ENCODE assay signal across 8 cellular contexts in genomic region chr5:138352722-138353549, GRCh38. TPM values are rescaled to one million over a fixed set of nuclear protein-coding genes. Genes with fewer than 3 reads are reported as not detected.
DNase-seq lines count a peak whose midpoint lies in the region; ATAC-seq and TF ChIP-seq lines count a peak whose summit lies in the region.

No MANE protein-coding gene starts in this region.

- no peaks in the 10 kb centered on the region for H3K27me3 Mint-ChIP-seq in Calu3 (ENCODE audit: unreplicated experiment)

- no TSS peak for BruUV-seq in Calu3 (replicated peaks; lab: Mats Ljungman, UMichigan)

- peak; percentile 25 for ATAC-seq in GM19468 (IDR thresholded peaks at IDR 0.05; ENCODE audit: extremely low read depth, unreplicated experiment)
- peak; percentile 71 to 72 for ATAC-seq in right cardiac atrium

- peaks cover 17% of the 10 kb centered on the region for H3K4me1 Mint-ChIP-seq in Calu3 (ENCODE audit: low read depth, unreplicated experiment)

- peak in 1 of 2 donors; percentile 54 for TF ChIP-seq POLR2A in adrenal gland (IDR thresholded peaks at IDR 0.05)

- peaks cover 25 to 34% of the 10 kb centered on the region in 2 donors for H3K4me1 ChIP-seq in adrenal gland (replicated peaks in 1 of 2)
- H3K4me1 ChIP-seq in right cardiac atrium (ENCODE audit: control insufficient read depth, insufficient read depth, low read length): peaks cover 3% of the 10 kb centered on the region

- H3K36me3 Mint-ChIP-seq in Calu3 (ENCODE audit: insufficient read depth, unreplicated experiment): peaks cover 51% of the 10 kb centered on the region

- peak overlapping the region; percentile 86 to 100 (median 92) for H3K27ac ChIP-seq in adrenal gland
- peak overlapping the region; percentile 99 for H3K27ac ChIP-seq in right cardiac atrium (ENCODE audit: low read length)

- peak; percentile 43 for TF ChIP-seq CTCF in Calu3 (IDR thresholded peaks at IDR 0.05; ENCODE audit: unreplicated experiment)
- TF ChIP-seq CTCF in adrenal gland (IDR thresholded peaks at IDR 0.05): peak in 4 of 6 experiments; percentile 14 to 45 (median 26)
- TF ChIP-seq CTCF in retinal pigment epithelial cell (conservative IDR thresholded peaks at IDR 0.05; ENCODE audit: low read depth, low read length): peak; percentile 39

- WGBS in adrenal gland, 4 donors: 0 to 1% (median 0%) methylated on average over 9 to 88 of the region's 88 CpGs
- under 1% methylated on average over 87 of the region's 88 CpGs for WGBS in right cardiac atrium

- H3K27me3 ChIP-seq in adrenal gland (no peaks in the 10 kb centered on the region), right cardiac atrium (ENCODE audit: control insufficient read depth, insufficient read depth) (no peaks in the 10 kb centered on the region)

- intact Hi-C loops in Calu3 (cut with micrococcal nuclease; ENCODE audit: unreplicated experiment) (no loop called here), adrenal gland (cut with DNase I) (no loop called here), right cardiac atrium (cut with DNase I) (no loop called here)

- CTCF ChIA-PET in Calu3 (lab: Charles Lee): interaction anchor here (0.8 to 3.8 kb wide), 11 partner anchors 11 to 140 kb away, joined by 3 to 54 read pairs (median 5); partner anchors contain the start of genes CDC23, CDC25C and FAM53C

- peaks cover 6% of the 10 kb centered on the region for H3K9me3 Mint-ChIP-seq in Calu3 (ENCODE audit: low read depth, unreplicated experiment)

- H3K4me3 Mint-ChIP-seq in Calu3 (ENCODE audit: low read depth, unreplicated experiment): peak overlapping the region; percentile 96

- H3K27ac Mint-ChIP-seq in Calu3 (ENCODE audit: unreplicated experiment): peak overlapping the region; percentile 95

- DNase-seq in Calu3 (peak; percentile 80), HT1080 (ENCODE audit: low read depth) (peak; percentile 60), T follicular helper cell (ENCODE audit: low read depth) (peak; percentile 71), adrenal gland (peak; percentile 57 to 74 (median 66)), right cardiac atrium (peak; percentile 62 to 86 (median 84)), retinal pigment epithelial cell (ENCODE audit: low read depth) (no peak), NCI-H1694 (lab: John Stamatoyannopoulos, UW) (no peak)

- H3K4me3 ChIP-seq in adrenal gland (peak overlapping the region; percentile 56 to 87 (median 74)), right cardiac atrium (ENCODE audit: low read length) (peak overlapping the region; percentile 92), retinal pigment epithelial cell (ENCODE audit: low read length) (peak overlapping the region; percentile 87)

- H3K9me3 ChIP-seq in adrenal gland (replicated peaks in 1 of 3) (no peaks in the 10 kb centered on the region), right cardiac atrium (ENCODE audit: control insufficient read depth, low read length) (no peaks in the 10 kb centered on the region)

- H3K36me3 ChIP-seq in adrenal gland (replicated peaks in 1 of 2): peaks cover 0 to 15% of the 10 kb centered on the region in 2 donors

RNA-seq across cellular contexts. Expression of gene KDM3B, which starts 0.5 kb away (rescaled TPM):
- total RNA-seq in Calu3 (2022) (73.5 and 75.1 TPM in 2 replicates), adrenal gland (10 to 100 TPM; 38.8 to 68.4 (median 53.5) TPM), right cardiac atrium (10 to 100 TPM; 44.9 to 56.3 (median 47.5) TPM)
- 37.4 and 39.7 TPM in 2 replicates for total RNA-seq in HT1080 (2014; rRNA removed; shearing (Covaris generic))
- polyA plus RNA-seq in HT1080 (2015; cell fraction: cytosol; rRNA removed): 25.6 and 32.6 TPM in 2 replicates
- 63.5 and 70.8 TPM in 2 replicates for polyA plus RNA-seq in HT1080 (2015; cell fraction: nucleus; rRNA removed)
- polyA plus RNA-seq in adrenal gland (10 to 100 TPM; 23.2 to 35.2 (median 23.8) TPM), right cardiac atrium (22.8 TPM)

RNA-seq across cellular contexts. Expression of gene FAM53C, which starts 14.9 kb away (rescaled TPM):
- 36.1 and 38.5 TPM in 2 replicates for total RNA-seq in Calu3 (2022)
- total RNA-seq in HT1080 (2014; rRNA removed; shearing (Covaris generic)): 52.9 and 58.0 TPM in 2 replicates
- 23.7 and 23.9 TPM in 2 replicates for polyA plus RNA-seq in HT1080 (2015; cell fraction: cytosol; rRNA removed)
- 31.8 and 33.4 TPM in 2 replicates for polyA plus RNA-seq in HT1080 (2015; cell fraction: nucleus; rRNA removed)
- total RNA-seq in adrenal gland: 100 to 1,000 TPM in 1 of 8 donors, 10 to 100 TPM in 7; 19.9 to 143 (median 29.6) TPM
- polyA plus RNA-seq in adrenal gland: 10 to 100 TPM; 11.9 to 23.3 (median 15.9) TPM
- total RNA-seq in right cardiac atrium: 10 to 100 TPM; 20.2 to 25.0 (median 22.8) TPM
- polyA plus RNA-seq in right cardiac atrium: 16.9 TPM

RNA-seq across cellular contexts. Expression of gene CDC25C, which starts 21.3 kb away (rescaled TPM):
- total RNA-seq in Calu3 (2022) (14.9 and 15.4 TPM in 2 replicates), adrenal gland (under 1 TPM in 4 of 8 donors, not detected in 4; 0.28 to 0.49 (median 0.31) TPM), right cardiac atrium (under 1 TPM in 2 of 4 donors, not detected in 2; 0.26 to 0.29 TPM)
- 14.0 and 15.5 TPM in 2 replicates for total RNA-seq in HT1080 (2014; rRNA removed; shearing (Covaris generic))
- 11.3 TPM in 2 replicates for polyA plus RNA-seq in HT1080 (2015; cell fraction: cytosol; rRNA removed)
- 27.5 and 29.1 TPM in 2 replicates for polyA plus RNA-seq in HT1080 (2015; cell fraction: nucleus; rRNA removed)
- polyA plus RNA-seq in adrenal gland (under 1 TPM; 0.24 to 0.57 (median 0.32) TPM), right cardiac atrium (not detected)

Comparison
In these comparisons a context has a peak if more than half of its experiments do, and no peak if none do; other contexts are left out.
1. DNase-seq: peak in Calu3 (single experiment), HT1080 (single experiment), T follicular helper cell (single experiment), adrenal gland (7 of 7) and right cardiac atrium (3 of 3); none in retinal pigment epithelial cell (single experiment) and NCI-H1694 (single experiment).
2. RNA of gene CDC25C, which starts 21.3 kb away (total RNA-seq): 14.0 to 15.5 TPM in HT1080 and 14.9 to 15.4 TPM in Calu3; 0.28 to 0.49 TPM in adrenal gland and 0.26 to 0.29 TPM in right cardiac atrium; every median in the first group is over 10 times any median in the second.
3. Peak in every context shown above with its lines, with median percentiles within 50 percentile points of each other: CTCF ChIP-seq and H3K4me3 ChIP-seq.